1 cellular context compared by ENCODE assay signal in genomic region chr6:32883789-32884188, GRCh38.
TF ChIP-seq lines count a peak whose summit lies in the region.

No MANE protein-coding gene starts in this region.

TF ChIP-seq in H1, 55 proteins besides CTCF, POLR2A, EP300 and RAD21:
- TF ChIP-seq BCL11A (IDR thresholded peaks at IDR 0.05; ENCODE audit: low read depth in 2 of 2, low read length in 2 of 2): no peak
- no peak for TF ChIP-seq SIX5 (IDR thresholded peaks at IDR 0.05; ENCODE audit: low read depth, low read length)
- TF ChIP-seq SUZ12 (IDR thresholded peaks at IDR 0.05; ENCODE audit: low read length): no peak
- TF ChIP-seq ZNF274 (IDR thresholded peaks at IDR 0.05; ENCODE audit: borderline replicate concordance, extremely low read depth, low read length): no peak
- no peak for TF ChIP-seq RXRA (IDR thresholded peaks at IDR 0.05; ENCODE audit: insufficient read depth, low read depth, low read length)
- no peak for TF ChIP-seq HDAC6 (IDR thresholded peaks at IDR 0.05; ENCODE audit: low read depth, low read length)
- no peak for TF ChIP-seq TEAD4 (IDR thresholded peaks at IDR 0.05; ENCODE audit: low read depth, low read length)
- no peak for TF ChIP-seq ATF3 (IDR thresholded peaks at IDR 0.05; ENCODE audit: insufficient read depth, low read depth, low read length)
- TF ChIP-seq YY1 (IDR thresholded peaks at IDR 0.05; ENCODE audit: low read depth, low read length): no peak
- no peak for TF ChIP-seq RFX5 (IDR thresholded peaks at IDR 0.05; ENCODE audit: borderline replicate concordance, low read depth, low read length)
- no peak for TF ChIP-seq SP2 (IDR thresholded peaks at IDR 0.05; ENCODE audit: low read length)
- no peak for TF ChIP-seq RNF2 (IDR thresholded peaks at IDR 0.05; ENCODE audit: borderline replicate concordance, low read depth, low read length, missing control alignments, poor library complexity, severe bottlenecking)
- TF ChIP-seq KDM1A (IDR thresholded peaks at IDR 0.05; ENCODE audit: borderline replicate concordance, low read length): no peak
- no peak for TF ChIP-seq SIN3A (conservative IDR thresholded peaks at IDR 0.05 in 1 of 2, IDR thresholded peaks at IDR 0.05 in 1 of 2; ENCODE audit: low read depth in 1 of 2, low read length in 2 of 2)
- no peak for TF ChIP-seq KDM4A (IDR thresholded peaks at IDR 0.05; ENCODE audit: low read depth, low read length, severe bottlenecking)
- TF ChIP-seq SRF (IDR thresholded peaks at IDR 0.05; ENCODE audit: low read depth, low read length): no peak
